ENCODE assay signal across 22 cellular contexts in the genomic region with DNA sequence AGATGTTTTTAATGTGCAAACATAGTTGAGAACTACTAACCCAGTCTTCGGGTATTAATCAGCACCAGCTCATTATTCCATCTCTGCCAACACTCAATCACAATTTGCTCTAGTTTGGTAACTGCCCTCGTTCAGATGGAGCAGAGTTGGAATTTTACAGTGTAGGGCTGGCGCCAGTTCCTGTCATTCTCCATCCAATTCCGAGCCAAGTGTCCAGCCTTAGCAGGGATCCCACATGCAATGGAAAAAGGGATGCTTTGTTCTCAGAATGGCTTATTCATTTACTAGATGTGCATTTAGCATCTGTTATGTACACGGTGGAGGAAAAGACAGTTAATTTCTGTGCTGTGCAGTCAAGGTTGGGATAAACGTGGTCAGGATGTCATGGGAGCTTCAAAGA.
"Had no signal": no experiment of that assay in that cellular context is flagged by ENCODE, and none has a peak within 500 bp of the region (broad histone marks: within the 10 kb centered on the region; RNA-seq: fewer than 3 reads in every experiment).

No MANE protein-coding gene starts in this region.

- ATAC-seq: left lobe of liver; natural killer cell; right lobe of liver; stimulated activated naive B cell treated with anti-CD40 and anti-IgM and Interleukin-4, amounts not matched to agents 10 μg/mL and 1 μg/mL and 100 μg/mL, for 72 hours had no signal

- H3K27ac ChIP-seq: coronary artery, esophagus squamous epithelium, hepatocyte, ovary, right lobe of liver, thoracic aorta, upper lobe of left lung, uterus had no signal

- H3K4me2 ChIP-seq: hepatocyte had no signal

- H3K79me2 ChIP-seq: hepatocyte had no signal

- H2AFZ ChIP-seq: hepatocyte had no signal

- DNase-seq: dermis blood vessel endothelial cell; effector memory CD4-positive, alpha-beta T cell; erythroblast; esophagus squamous epithelium; kidney; natural killer cell; occipital lobe; ovary; retina; right lobe of liver; small intestine; stimulated activated CD4-positive, alpha-beta T cell treated with anti-CD3 and anti-CD28 coated beads, Interleukin-15, amount 100 ng/mL, for 24 hours; stimulated activated CD4-positive, alpha-beta T cell treated with anti-CD3 and anti-CD28 coated beads, Interleukin-2, amount 100 ng/mL, for 48 hours; stimulated activated naive B cell treated with anti-CD40 and anti-IgM and Interleukin-4, amounts not matched to agents 10 μg/mL and 1 μg/mL and 100 μg/mL, for 72 hours; upper lobe of left lung; uterus had no signal

- H3K36me3 ChIP-seq: esophagus squamous epithelium, ovary, right lobe of liver, thoracic aorta, tibial nerve, upper lobe of left lung, uterus had no signal

- H3K4me1 ChIP-seq: right lobe of liver, upper lobe of left lung, uterus had no signal

- H3K9me3 ChIP-seq: esophagus squamous epithelium, ovary, right lobe of liver, thoracic aorta, tibial nerve, upper lobe of left lung, uterus had no signal

- H3K4me3 ChIP-seq: coronary artery, esophagus squamous epithelium, hepatocyte, lung, ovary, right lobe of liver, thoracic aorta, tibial nerve, upper lobe of left lung, uterus had no signal

- H3K27me3 ChIP-seq: esophagus squamous epithelium, hepatocyte, ovary, right lobe of liver, tibial nerve, upper lobe of left lung, uterus had no signal
